8 cellular contexts compared by ENCODE assay signal in the genomic region with DNA sequence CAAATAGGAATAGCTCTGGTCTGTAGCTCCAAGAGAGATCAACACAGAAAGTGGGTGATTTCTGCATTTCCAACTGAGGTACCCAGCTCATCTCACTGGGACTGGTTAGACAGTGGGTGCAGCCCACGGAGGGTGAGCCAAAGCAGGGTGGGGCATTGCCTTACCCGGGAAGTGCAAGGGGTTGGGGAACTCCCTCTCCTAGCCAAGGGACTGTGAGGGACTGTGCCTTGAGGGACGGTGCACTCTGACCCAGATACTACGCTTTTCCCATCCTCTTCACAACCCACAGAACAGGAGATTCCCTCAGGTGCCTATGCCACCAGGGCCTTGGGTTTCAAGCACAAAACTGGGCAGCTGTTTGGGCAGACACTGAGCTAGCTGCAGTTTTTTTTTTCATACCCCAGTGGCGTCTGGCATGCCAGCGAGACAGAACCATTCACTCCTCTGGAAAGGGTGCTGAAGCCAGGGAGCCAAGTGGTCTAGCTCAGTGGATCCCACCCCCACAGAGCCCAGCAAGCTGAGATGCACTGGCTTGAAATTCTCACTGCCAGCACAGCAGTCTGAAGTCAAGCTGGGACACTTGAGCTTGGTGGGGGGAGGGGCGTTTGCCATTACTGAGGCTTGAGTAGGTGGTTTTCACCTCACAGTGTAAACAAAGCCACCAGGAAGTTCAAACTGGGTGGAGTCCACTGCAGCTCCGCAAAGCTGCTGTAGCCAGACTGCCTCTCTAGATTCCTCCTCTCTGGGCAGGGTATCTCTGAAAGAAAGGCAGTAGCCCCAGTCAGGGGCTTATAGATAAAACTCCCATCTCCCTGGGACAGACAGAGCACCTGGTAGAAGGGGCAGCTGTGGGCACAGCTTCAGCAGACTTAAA. TPM values are rescaled to one million over a fixed set of nuclear protein-coding genes. Genes with fewer than 3 reads are reported as not detected.
DNase-seq lines count a peak whose midpoint lies in the region; ATAC-seq and TF ChIP-seq lines count a peak whose summit lies in the region.
"Not testable (repeated sequence)": the region's sequence is repeated elsewhere in the genome, so short reads cannot be mapped to it uniquely, and the experiment has no call there.

No MANE protein-coding gene starts in this region.

- H2AFZ ChIP-seq in neural progenitor cell (replicated peaks): not testable (repeated sequence)

- H4K20me1 ChIP-seq in neural progenitor cell (ENCODE audit: low read depth): not testable (repeated sequence)

- not testable (repeated sequence) for TF ChIP-seq CTCF in CD4-positive, alpha-beta T cell (IDR thresholded peaks at IDR 0.05); cardiac muscle cell (IDR thresholded peaks at IDR 0.05; ENCODE audit: low read depth, low read length); neural progenitor cell (IDR thresholded peaks at IDR 0.05)

- H3K36me3 Mint-ChIP-seq in CD4-positive, alpha-beta T cell (ENCODE audit: low read depth): peaks cover 77% of the 10 kb centered on the region
- H3K36me3 Mint-ChIP-seq in IgD-negative memory B cell: peaks cover 11% of the 10 kb centered on the region
- H3K36me3 Mint-ChIP-seq in activated naive CD4-positive, alpha-beta T cell treated with anti-CD3 and anti-CD28 coated beads for 36 hours (ENCODE audit: low read depth): peaks cover 13% of the 10 kb centered on the region
- not testable (repeated sequence) for H3K36me3 Mint-ChIP-seq in neural progenitor cell

- peaks cover 21% of the 10 kb centered on the region for H3K9me3 ChIP-seq in CD4-positive, alpha-beta T cell (ENCODE audit: control insufficient read depth, low read length)
- H3K9me3 ChIP-seq in cardiac muscle cell (ENCODE audit: low read depth); neural progenitor cell (ENCODE audit: low read depth): not testable (repeated sequence)

- H3K27me3 Mint-ChIP-seq in CD4-positive, alpha-beta T cell; IgD-negative memory B cell; activated naive CD4-positive, alpha-beta T cell treated with anti-CD3 and anti-CD28 coated beads for 36 hours (ENCODE audit: low read depth); neural progenitor cell (ENCODE audit: insufficient read depth, low read depth): not testable (repeated sequence)

- H3K4me1 Mint-ChIP-seq in CD4-positive, alpha-beta T cell (ENCODE audit: low read depth): peaks cover 90% of the 10 kb centered on the region
- H3K4me1 Mint-ChIP-seq in IgD-negative memory B cell (peaks cover 52 to 66% (median 60%) of the 10 kb centered on the region in 3 donors), neural progenitor cell (peaks cover 36% of the 10 kb centered on the region)
- H3K4me1 Mint-ChIP-seq in activated naive CD4-positive, alpha-beta T cell treated with anti-CD3 and anti-CD28 coated beads for 36 hours (ENCODE audit: low read depth): peaks cover 76% of the 10 kb centered on the region

- H3K27me3 ChIP-seq in CD4-positive, alpha-beta T cell (ENCODE audit: control insufficient read depth, insufficient read depth, low read length); cardiac muscle cell; neural progenitor cell: not testable (repeated sequence)

- H3K9me3 Mint-ChIP-seq in CD4-positive, alpha-beta T cell: peaks cover 13% of the 10 kb centered on the region
- H3K9me3 Mint-ChIP-seq in IgD-negative memory B cell: peaks cover 2 to 31% (median 25%) of the 10 kb centered on the region in 3 donors
- H3K9me3 Mint-ChIP-seq in activated naive CD4-positive, alpha-beta T cell treated with anti-CD3 and anti-CD28 coated beads for 36 hours: peaks cover 22% of the 10 kb centered on the region
- H3K9me3 Mint-ChIP-seq in neural progenitor cell: not testable (repeated sequence)

- H3K4me1 ChIP-seq in cardiac muscle cell (ENCODE audit: low read depth): peaks cover 26% of the 10 kb centered on the region
- not testable (repeated sequence) for H3K4me1 ChIP-seq in neural progenitor cell

- H3K4me2 ChIP-seq in neural progenitor cell: not testable (repeated sequence)

- not testable (repeated sequence) for H3K9ac ChIP-seq in neural progenitor cell

- not testable (repeated sequence) for H3K36me3 ChIP-seq in cardiac muscle cell, neural progenitor cell

- POLR2A ChIA-PET in CD4-positive, alpha-beta T cell (lab: Charles Lee): interaction anchor here (0.7 to 49.9 kb wide), 10 partner anchors 8 to 102 kb away, joined by 3 to 4232 read pairs (median 4); a partner anchor contains a TSS

- CTCF ChIA-PET in CD4-positive, alpha-beta T cell (lab: Charles Lee): interaction anchor here (0.9 to 5.1 kb wide), 4 partner anchors 16 to 43 kb away, joined by 3 to 37 read pairs (median 4); a partner anchor contains a TSS
- CTCF ChIA-PET in activated naive CD4-positive, alpha-beta T cell treated with anti-CD3 and anti-CD28 coated beads for 36 hours (lab: Charles Lee): interaction anchor here (1.4 to 5.1 kb wide), 5 partner anchors 19 to 54 kb away, joined by 6 to 29 read pairs (median 12); a partner anchor contains a TSS

- intact Hi-C loops in CD4-positive, alpha-beta T cell (cut with DNase I, micrococcal nuclease): loop anchor here (1.0 to 5.0 kb wide), 3 partner anchors 20 to 1781 kb away; a partner anchor contains a TSS
- intact Hi-C loops in activated naive CD4-positive, alpha-beta T cell treated with anti-CD3 and anti-CD28 coated beads for 36 hours (cut with micrococcal nuclease): loop anchor here (1.0 to 2.0 kb wide), 3 partner anchors 16 to 45 kb away; no protein-coding TSS in a partner anchor

- ATAC-seq in CD4-positive, alpha-beta T cell (ENCODE audit: poor library complexity): peak; percentile 75

- peak overlapping the region; percentile 89 for H3K27ac Mint-ChIP-seq in CD4-positive, alpha-beta T cell
- H3K27ac Mint-ChIP-seq in IgD-negative memory B cell: peak overlapping the region; percentile 93 to 97 (median 96)
- H3K27ac Mint-ChIP-seq in activated naive CD4-positive, alpha-beta T cell treated with anti-CD3 and anti-CD28 coated beads for 36 hours: peak overlapping the region; percentile 87
- H3K27ac Mint-ChIP-seq in neural progenitor cell: not testable (repeated sequence)

- H3K27ac ChIP-seq in CD4-positive, alpha-beta T cell (ENCODE audit: low read depth, low read length): peak overlapping the region; percentile 68
- H3K27ac ChIP-seq in cardiac muscle cell: peak overlapping the region; percentile 2
- not testable (repeated sequence) for H3K27ac ChIP-seq in neural progenitor cell

- peak overlapping the region; percentile 77 for H3K4me3 Mint-ChIP-seq in CD4-positive, alpha-beta T cell
- peak overlapping the region; percentile 58 to 92 (median 72) for H3K4me3 Mint-ChIP-seq in IgD-negative memory B cell
- peak overlapping the region; percentile 45 for H3K4me3 Mint-ChIP-seq in activated naive CD4-positive, alpha-beta T cell treated with anti-CD3 and anti-CD28 coated beads for 36 hours
- not testable (repeated sequence) for H3K4me3 Mint-ChIP-seq in neural progenitor cell

- not testable (repeated sequence) for H3K79me2 ChIP-seq in neural progenitor cell (ENCODE audit: low read depth)

- not testable (repeated sequence) for H3K4me3 ChIP-seq in cardiac muscle cell, neural progenitor cell

- peak; percentile 64 to 86 (median 82) for DNase-seq in CD4-positive, alpha-beta T cell
- DNase-seq in NCI-H774 (lab: John Stamatoyannopoulos, UW) (peak; percentile 66), cardiac muscle cell (ENCODE audit: low read depth in 1 of 2, low spot score in 1 of 2) (peak; percentile 10 to 64), neural progenitor cell (ENCODE audit: low spot score) (peak; percentile 23)
- DNase-seq in activated CD4-positive, CD25-positive, alpha-beta regulatory T cell treated with anti-CD3 and anti-CD28 coated beads, Interleukin-2, amount 50 U/mL, for 72 hours: peak; percentile 71
- peak; percentile 93 for DNase-seq in activated naive CD4-positive, alpha-beta T cell treated with anti-CD3 and anti-CD28 coated beads for 36 hours
- DNase-seq in stimulated activated CD8-positive, alpha-beta memory T cell treated with anti-CD3 and anti-CD28 coated beads, Interleukin-15, amount 100 ng/mL, for 4 hours (ENCODE audit: low read depth in 2 of 2): peak; percentile 46 to 58

- not testable (repeated sequence) for H3F3A ChIP-seq in neural progenitor cell (ENCODE audit: low read depth)

RNA-seq across cellular contexts. Expression of a gene that starts 19.6 kb away (rescaled TPM):
- 10 to 100 TPM; 49.9 to 51.3 TPM for total RNA-seq in CD4-positive, alpha-beta T cell
- 41.7 TPM for polyA plus RNA-seq in IgD-negative memory B cell
- total RNA-seq in activated naive CD4-positive, alpha-beta T cell treated with anti-CD3 and anti-CD28 coated beads for 36 hours: 10 to 100 TPM; 83.2 to 96.4 TPM
- total RNA-seq in cardiac muscle cell: 46.4 and 65.1 TPM in 2 replicates
- 15.7 and 30.3 TPM in 2 replicates for polyA plus RNA-seq in cardiac muscle cell
- total RNA-seq in neural progenitor cell (ENCODE audit: low replicate concordance): 60.1 and 65.9 TPM in 2 replicates

RNA-seq across cellular contexts. Expression of a gene that starts 28.1 kb away (rescaled TPM):
- 10 to 100 TPM; 17.4 to 21.9 TPM for total RNA-seq in CD4-positive, alpha-beta T cell
- polyA plus RNA-seq in IgD-negative memory B cell: 17.7 TPM
- total RNA-seq in activated naive CD4-positive, alpha-beta T cell treated with anti-CD3 and anti-CD28 coated beads for 36 hours: 1 to 10 TPM; 6.1 to 6.3 TPM
- 0.33 TPM in 1 of 2 replicates, not detected in the other for total RNA-seq in cardiac muscle cell
- polyA plus RNA-seq in cardiac muscle cell: 0.49 TPM in 1 of 2 replicates, not detected in the other
- 0.68 TPM in 1 of 2 replicates, not detected in the other for total RNA-seq in neural progenitor cell (ENCODE audit: low replicate concordance)

RNA-seq across cellular contexts. Expression of a gene that starts 28.3 kb away (rescaled TPM):
- total RNA-seq in CD4-positive, alpha-beta T cell: 1,000 to 10,000 TPM; 4,357 to 4,503 TPM
- 23,226 TPM for polyA plus RNA-seq in IgD-negative memory B cell
- 1,000 to 10,000 TPM; 5,387 to 5,703 TPM for total RNA-seq in activated naive CD4-positive, alpha-beta T cell treated with anti-CD3 and anti-CD28 coated beads for 36 hours
- total RNA-seq in cardiac muscle cell: 170 and 414 TPM in 2 replicates
- polyA plus RNA-seq in cardiac muscle cell: 597 and 759 TPM in 2 replicates
- 73.5 and 120 TPM in 2 replicates for total RNA-seq in neural progenitor cell (ENCODE audit: low replicate concordance)

RNA-seq across cellular contexts. Expression of a gene that starts 53.3 kb away (rescaled TPM):
- 1 to 10 TPM; 6.2 to 9.8 TPM for total RNA-seq in CD4-positive, alpha-beta T cell
- polyA plus RNA-seq in IgD-negative memory B cell: 30.7 TPM
- total RNA-seq in activated naive CD4-positive, alpha-beta T cell treated with anti-CD3 and anti-CD28 coated beads for 36 hours: 10 to 100 TPM; 40.3 to 42.5 TPM
- total RNA-seq in cardiac muscle cell: 35.3 and 37.1 TPM in 2 replicates
- polyA plus RNA-seq in cardiac muscle cell: 20.3 and 31.2 TPM in 2 replicates
- 0.46 and 0.51 TPM in 2 replicates for total RNA-seq in neural progenitor cell (ENCODE audit: low replicate concordance)

Comparison
In these comparisons a context has a peak if more than half of its experiments do, and no peak if none do; other contexts are left out.
1. DNase-seq: peak in every context shown above with its lines; median percentile 93 in activated naive CD4-positive, alpha-beta T cell treated with anti-CD3 and anti-CD28 coated beads for 36 hours; 82 in CD4-positive, alpha-beta T cell; 71 in activated CD4-positive, CD25-positive, alpha-beta regulatory T cell treated with anti-CD3 and anti-CD28 coated beads, Interleukin-2, amount 50 U/mL, for 72 hours; 66 in NCI-H774; 52 in stimulated activated CD8-positive, alpha-beta memory T cell treated with anti-CD3 and anti-CD28 coated beads, Interleukin-15, amount 100 ng/mL, for 4 hours; 37 in cardiac muscle cell; 23 in neural progenitor cell.
2. RNA of a gene that starts 28.3 kb away (total RNA-seq): 5,387 to 5,703 TPM in activated naive CD4-positive, alpha-beta T cell treated with anti-CD3 and anti-CD28 coated beads for 36 hours and 4,357 to 4,503 TPM in CD4-positive, alpha-beta T cell; 170 to 414 TPM in cardiac muscle cell and 73.5 to 120 TPM in neural progenitor cell; every median in the first group is over 10 times any median in the second.